ENCODE assay signal across 33 cellular contexts in genomic region chr11:59138643-59139042, GRCh38. TPM values are rescaled to one million over a fixed set of nuclear protein-coding genes. Genes with fewer than 3 reads are reported as not detected.
"Had no signal": no experiment of that assay in that cellular context is flagged by ENCODE, and none has a peak within 500 bp of the region (broad histone marks: within the 10 kb centered on the region; RNA-seq: fewer than 3 reads in every experiment).

No MANE protein-coding gene starts in this region.

- H3K27me3 ChIP-seq: dorsolateral prefrontal cortex, gastroesophageal sphincter, hepatocyte, pancreas, right atrium auricular region, stomach, thyroid gland, upper lobe of left lung, vagina had no signal

- H3K27me3 Mint-ChIP-seq: activated CD4-positive, alpha-beta T cell treated with anti-CD3 and anti-CD28 coated beads for 36 hours; activated CD8-positive, alpha-beta memory T cell treated with anti-CD3 and anti-CD28 coated beads, Interleukin-2, amount 10 ng/mL, durations not matched to agents 7 days and 5 days; activated naive CD4-positive, alpha-beta T cell treated with anti-CD3 and anti-CD28 coated beads, Interleukin-2, amount 50 U/mL, for 24 hours; central memory CD8-positive, alpha-beta T cell; naive thymus-derived CD4-positive, alpha-beta T cell; stimulated activated naive B cell treated with anti-CD40 and anti-IgM and Interleukin-4, amounts not matched to agents 10 μg/mL and 1 μg/mL and 100 μg/mL, for 72 hours; T-helper 17 cell had no signal

- H3K36me3 ChIP-seq: pancreas, thyroid gland, vagina had no signal

- H3K27ac Mint-ChIP-seq: activated CD4-positive, alpha-beta T cell treated with anti-CD3 and anti-CD28 coated beads for 36 hours; activated CD8-positive, alpha-beta memory T cell treated with anti-CD3 and anti-CD28 coated beads, Interleukin-2, amount 10 ng/mL, durations not matched to agents 7 days and 5 days; activated CD8-positive, alpha-beta T cell treated with anti-CD3 and anti-CD28 coated beads, Interleukin-2, amount 10 ng/mL, durations not matched to agents 7 days and 5 days; activated naive CD4-positive, alpha-beta T cell treated with anti-CD3 and anti-CD28 coated beads, Interleukin-2, amount 50 U/mL, for 24 hours; activated T-helper 2 cell treated with anti-CD3 and anti-CD28 coated beads, Interferon-gamma antibody, Interleukin-2, Interleukin-4, amounts not matched to agents 10 μg/mL and 5 μg/mL and 100 μg/mL, durations not matched to agents 14 hours and 24 hours and 36 hours; naive thymus-derived CD4-positive, alpha-beta T cell; stimulated activated naive B cell treated with anti-CD40 and anti-IgM and Interleukin-4, amounts not matched to agents 10 μg/mL and 1 μg/mL and 100 μg/mL, for 72 hours; T-helper 17 cell had no signal

- H3K4me3 ChIP-seq: dorsolateral prefrontal cortex, gastroesophageal sphincter, hepatocyte, left ventricle myocardium inferior, lung, pancreas, psoas muscle, right atrium auricular region, stomach, thyroid gland, upper lobe of left lung, vagina had no signal

- ATAC-seq: activated CD4-positive, alpha-beta T cell treated with anti-CD3 and anti-CD28 coated beads for 36 hours; activated CD8-positive, alpha-beta memory T cell treated with anti-CD3 and anti-CD28 coated beads, Interleukin-2, amount 10 ng/mL, durations not matched to agents 7 days and 5 days; activated CD8-positive, alpha-beta T cell treated with anti-CD3 and anti-CD28 coated beads, Interleukin-2, amount 10 ng/mL, durations not matched to agents 7 days and 5 days; gastroesophageal sphincter; naive thymus-derived CD4-positive, alpha-beta T cell; pancreas; psoas muscle; stimulated activated naive B cell treated with anti-CD40 and anti-IgM and Interleukin-4, amounts not matched to agents 10 μg/mL and 1 μg/mL and 100 μg/mL, for 72 hours; T-helper 17 cell had no signal

- H3K4me3 Mint-ChIP-seq: activated CD4-positive, alpha-beta T cell treated with anti-CD3 and anti-CD28 coated beads for 36 hours; activated CD8-positive, alpha-beta memory T cell treated with anti-CD3 and anti-CD28 coated beads, Interleukin-2, amount 10 ng/mL, durations not matched to agents 7 days and 5 days; activated CD8-positive, alpha-beta T cell treated with anti-CD3 and anti-CD28 coated beads, Interleukin-2, amount 10 ng/mL, durations not matched to agents 7 days and 5 days; activated naive CD4-positive, alpha-beta T cell treated with anti-CD3 and anti-CD28 coated beads, Interleukin-2, amount 50 U/mL, for 24 hours; central memory CD8-positive, alpha-beta T cell; naive thymus-derived CD4-positive, alpha-beta T cell; stimulated activated naive B cell treated with anti-CD40 and anti-IgM and Interleukin-4, amounts not matched to agents 10 μg/mL and 1 μg/mL and 100 μg/mL, for 72 hours; T-helper 17 cell had no signal

- H2AFZ ChIP-seq: hepatocyte had no signal

- H3K4me1 ChIP-seq: psoas muscle had no signal

- DNase-seq: activated CD4-positive, alpha-beta T cell treated with anti-CD3 and anti-CD28 coated beads for 36 hours; activated CD4-positive, CD25-positive, alpha-beta regulatory T cell; activated CD8-positive, alpha-beta memory T cell treated with anti-CD3 and anti-CD28 coated beads, Interleukin-2, amount 10 ng/mL, durations not matched to agents 7 days and 5 days; activated CD8-positive, alpha-beta T cell treated with anti-CD3 and anti-CD28 coated beads, Interleukin-2, amount 10 ng/mL, durations not matched to agents 7 days and 5 days; activated T-cell treated with anti-CD3 and anti-CD28 coated beads, Interleukin-2, amount 50 U/mL, for 48 hours; dorsolateral prefrontal cortex; effector memory CD4-positive, alpha-beta T cell; erythroblast; islet precursor cell; left ventricle myocardium inferior; midbrain; naive thymus-derived CD4-positive, alpha-beta T cell; pancreas; psoas muscle; stimulated activated CD4-positive, alpha-beta T cell treated with anti-CD3 and anti-CD28 coated beads, Interleukin-15, amount 100 ng/mL, for 24 hours; stimulated activated CD4-positive, alpha-beta T cell treated with anti-CD3 and anti-CD28 coated beads, Interleukin-2, amount 100 ng/mL, for 24 hours; stimulated activated naive B cell treated with anti-CD40 and anti-IgM and Interleukin-4, amounts not matched to agents 10 μg/mL and 1 μg/mL and 100 μg/mL, for 72 hours; stomach; T-helper 17 cell; T1000; thyroid gland; upper lobe of left lung had no signal

- H3K4me2 ChIP-seq: hepatocyte had no signal

- H3K9me3 Mint-ChIP-seq: activated naive CD4-positive, alpha-beta T cell treated with anti-CD3 and anti-CD28 coated beads, Interleukin-2, amount 50 U/mL, for 24 hours; activated T-helper 2 cell treated with anti-CD3 and anti-CD28 coated beads, Interferon-gamma antibody, Interleukin-2, Interleukin-4, amounts not matched to agents 10 μg/mL and 5 μg/mL and 100 μg/mL, durations not matched to agents 14 hours and 24 hours and 36 hours; central memory CD8-positive, alpha-beta T cell; naive thymus-derived CD4-positive, alpha-beta T cell; stimulated activated naive B cell treated with anti-CD40 and anti-IgM and Interleukin-4, amounts not matched to agents 10 μg/mL and 1 μg/mL and 100 μg/mL, for 72 hours had no signal

- H3K9me3 ChIP-seq: gastroesophageal sphincter, left ventricle myocardium inferior, pancreas, psoas muscle, right atrium auricular region, stomach, thyroid gland, upper lobe of left lung, vagina had no signal

- H3K27ac ChIP-seq: dorsolateral prefrontal cortex, gastroesophageal sphincter, hepatocyte, left ventricle myocardium inferior, pancreas, psoas muscle, right atrium auricular region, stomach, thyroid gland, upper lobe of left lung, vagina had no signal

RNA-seq across cellular contexts. Expression of gene FAM111B, which starts 31.6 kb away (rescaled TPM):
- polyA plus RNA-seq: naive thymus-derived CD4-positive, alpha-beta T cell had no signal

RNA-seq across cellular contexts. Expression of gene GLYATL1B, which starts 52.5 kb away (rescaled TPM):
- total RNA-seq: activated CD4-positive, alpha-beta T cell treated with anti-CD3 and anti-CD28 coated beads for 36 hours; activated CD8-positive, alpha-beta memory T cell treated with anti-CD3 and anti-CD28 coated beads, Interleukin-2, amount 10 ng/mL, durations not matched to agents 7 days and 5 days; activated CD8-positive, alpha-beta T cell treated with anti-CD3 and anti-CD28 coated beads, Interleukin-2, amount 10 ng/mL, durations not matched to agents 7 days and 5 days; activated T-helper 2 cell treated with anti-CD3 and anti-CD28 coated beads, Interferon-gamma antibody, Interleukin-2, Interleukin-4, amounts not matched to agents 10 μg/mL and 5 μg/mL and 100 μg/mL, durations not matched to agents 14 hours and 24 hours and 36 hours; bronchial epithelial cell; dorsolateral prefrontal cortex; fibroblast of villous mesenchyme; gastroesophageal sphincter; hepatocyte; left ventricle myocardium inferior; lung; naive thymus-derived CD4-positive, alpha-beta T cell; pancreas; psoas muscle; right atrium auricular region; stomach; T-helper 17 cell; thyroid gland; upper lobe of left lung; vagina had no signal
- polyA plus RNA-seq: lung; naive thymus-derived CD4-positive, alpha-beta T cell; neural cell; pancreas; psoas muscle; stomach had no signal
